Comparison of ENCODE assay signal across 19 cellular contexts in the genomic region with DNA sequence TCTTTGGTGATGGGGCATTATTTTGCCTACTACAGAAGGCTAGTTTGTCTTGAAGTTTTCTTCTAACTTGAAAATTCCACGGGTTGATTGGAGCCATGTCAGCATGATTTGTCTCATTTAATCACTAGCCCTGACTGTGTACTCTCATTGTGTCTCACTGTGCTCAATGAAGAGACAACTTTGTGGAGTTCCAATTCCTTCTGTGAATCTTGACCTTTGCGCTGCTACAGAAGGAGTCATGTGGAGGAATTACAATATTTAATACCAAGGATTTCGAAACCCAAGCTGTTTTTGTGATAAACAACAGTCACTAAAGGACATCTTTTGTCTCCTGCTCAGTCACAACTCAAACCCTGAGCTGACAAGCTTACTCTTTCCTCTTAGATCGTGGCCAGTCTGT.
"Had no signal": no experiment of that assay in that cellular context is flagged by ENCODE, and none has a peak within 500 bp of the region (broad histone marks: within the 10 kb centered on the region; RNA-seq: fewer than 3 reads in every experiment).

No MANE protein-coding gene starts in this region.

- H3K36me3 ChIP-seq: colonic mucosa, esophagus squamous epithelium, gastrocnemius medialis, left ventricle myocardium inferior, lower lobe of right lung, neutrophil, sigmoid colon, transverse colon had no signal

- DNase-seq: cerebellar nuclear complex; colonic mucosa; dermis blood vessel endothelial cell; esophagus squamous epithelium; gastrocnemius medialis; glutamatergic neuron; left ventricle myocardium inferior; lower lobe of right lung; naive thymus-derived CD8-positive, alpha-beta T cell; posterior cingulate gyrus; sigmoid colon; stimulated activated CD4-positive, alpha-beta T cell treated with anti-CD3 and anti-CD28 coated beads, Interleukin-2, amount 100 ng/mL, for 24 hours; stimulated activated CD4-positive, alpha-beta T cell treated with anti-CD3 and anti-CD28 coated beads, Interleukin-4, amount 100 ng/mL, for 4 hours; stimulated activated naive B cell treated with anti-CD40 and anti-IgM and Interleukin-4, amounts not matched to agents 10 μg/mL and 1 μg/mL and 100 μg/mL, for 72 hours; stimulated activated naive CD8-positive, alpha-beta T cell treated with anti-CD3 and anti-CD28 coated beads, Interleukin-15, amount 100 ng/mL, for 72 hours; testis; transverse colon had no signal

- H3K27me3 ChIP-seq: colonic mucosa, esophagus squamous epithelium, gastrocnemius medialis, neutrophil, sigmoid colon, testis, transverse colon had no signal

- ATAC-seq: gastrocnemius medialis; lower lobe of right lung; naive thymus-derived CD8-positive, alpha-beta T cell; stimulated activated naive B cell treated with anti-CD40 and anti-IgM and Interleukin-4, amounts not matched to agents 10 μg/mL and 1 μg/mL and 100 μg/mL, for 72 hours; stimulated activated naive CD8-positive, alpha-beta T cell treated with anti-CD3 and anti-CD28 coated beads, Interleukin-15, amount 100 ng/mL, for 72 hours had no signal

- H3K4me1 ChIP-seq: colonic mucosa, esophagus squamous epithelium, gastrocnemius medialis, lower lobe of right lung, sigmoid colon, testis, transverse colon had no signal

- H3K4me3 ChIP-seq: colonic mucosa, esophagus squamous epithelium, gastrocnemius medialis, left ventricle myocardium inferior, lower lobe of right lung, sigmoid colon, skin epidermis, testis, transverse colon had no signal

- H3K27ac ChIP-seq: colonic mucosa, gastrocnemius medialis, left ventricle myocardium inferior, lower lobe of right lung, neutrophil, sigmoid colon, skin epidermis, testis had no signal

- H3K9me3 ChIP-seq: colonic mucosa, esophagus squamous epithelium, gastrocnemius medialis, lower lobe of right lung, neutrophil, testis, transverse colon had no signal
